ENCODE assay signal across 14 cellular contexts in the genomic region with DNA sequence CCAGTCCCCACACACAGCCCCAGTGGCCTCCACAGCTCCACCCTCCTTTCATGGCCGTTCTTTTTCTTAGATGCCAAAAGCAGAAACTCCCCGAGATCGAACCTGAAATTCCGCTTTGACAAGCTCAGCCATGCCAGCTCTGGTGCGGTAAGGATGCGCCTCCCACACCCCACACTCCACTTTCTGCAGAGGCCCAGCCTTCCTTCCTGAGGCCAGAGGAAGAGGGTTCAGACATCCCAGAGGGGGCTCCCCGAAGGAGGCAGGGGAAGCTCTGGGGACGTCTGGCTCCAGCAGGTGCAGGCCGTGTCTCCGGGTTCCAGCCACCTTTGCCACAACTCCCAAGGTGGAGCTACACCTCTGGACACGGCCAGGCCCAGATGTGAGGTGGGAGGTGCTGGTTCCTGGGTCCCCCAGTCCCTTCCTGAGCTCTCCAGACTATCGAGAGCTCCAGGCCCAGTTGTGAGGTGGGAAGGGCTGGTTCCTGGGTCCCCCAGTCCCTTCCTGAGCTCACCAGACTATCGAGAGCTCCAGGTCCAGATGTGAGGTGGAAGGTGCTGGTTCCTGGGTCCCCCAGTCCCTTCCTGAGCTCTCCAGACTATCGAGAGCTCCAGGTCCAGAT. TPM values are rescaled to one million over a fixed set of nuclear protein-coding genes. Genes with fewer than 3 reads are reported as not detected.
A peak's percentile ranks its signal among the peaks of the same experiment; 100 is the strongest.
DNase-seq lines count a peak whose midpoint lies in the region; ATAC-seq and TF ChIP-seq lines count a peak whose summit lies in the region.
"Not testable (repeated sequence)": the region's sequence is repeated elsewhere in the genome, so short reads cannot be mapped to it uniquely, and the experiment has no call there.
"Had no signal": no experiment of that assay in that cellular context is flagged by ENCODE, and none has a peak within 500 bp of the region (broad histone marks: within the 10 kb centered on the region; RNA-seq: fewer than 3 reads in every experiment).

No MANE protein-coding gene starts in this region.

- H3K27me3 ChIP-seq in BLaER1 treated with 17β-estradiol and CSF1 and Interleukin-3, amounts not matched to agents 10 nM and 100 nM; RWPE2 (ENCODE audit: insufficient read depth, poor library complexity, severe bottlenecking); right atrium auricular region; tibial artery: not testable (repeated sequence)

- not testable (repeated sequence) for H3K27ac Mint-ChIP-seq in chondrocyte (ENCODE audit: unreplicated experiment)
- peak overlapping the region; percentile 12 for H3K27ac Mint-ChIP-seq in mesothelial cell of epicardium

- H3K9me3 Mint-ChIP-seq in chondrocyte (ENCODE audit: low read depth); mesothelial cell of epicardium: not testable (repeated sequence)

- not testable (repeated sequence) for H3K4me3 Mint-ChIP-seq in chondrocyte (ENCODE audit: unreplicated experiment); mesothelial cell of epicardium

- peak overlapping the region in 8 of 11 experiments; percentile 17 to 67 (median 40); a peak in 11 of 22 replicates for H3K27ac ChIP-seq in BLaER1 treated with 17β-estradiol and CSF1 and Interleukin-3, amounts not matched to agents 10 nM and 100 nM
- H3K27ac ChIP-seq in RWPE2 (ENCODE audit: poor library complexity, severe bottlenecking) (peak overlapping the region; percentile 38), epithelial cell of prostate (peak overlapping the region; percentile 43), right atrium auricular region (peak overlapping the region; percentile 62 to 76)
- H3K27ac ChIP-seq in tibial artery, result not testable (repeated sequence)

- peaks cover 25 to 47% (median 40%) of the 10 kb centered on the region in 10 experiments for H3K4me1 ChIP-seq in BLaER1 treated with 17β-estradiol and CSF1 and Interleukin-3, amounts not matched to agents 10 nM and 100 nM
- H3K4me1 ChIP-seq in RWPE2 (ENCODE audit: insufficient read depth, poor library complexity, severe bottlenecking) (peaks cover 10% of the 10 kb centered on the region), right atrium auricular region (peaks cover 0 to 27% of the 10 kb centered on the region in 2 donors)
- H3K4me1 ChIP-seq in tibial artery, result not testable (repeated sequence)

- H3K9ac ChIP-seq in BLaER1 treated with 17β-estradiol and CSF1 and Interleukin-3, amounts not matched to agents 10 nM and 100 nM, result peak overlapping the region in 5 of 11 experiments; percentile 10 to 52 (median 31); a peak in 5 of 22 replicates

- H4K20me1 ChIP-seq in BLaER1 treated with 17β-estradiol and CSF1 and Interleukin-3, amounts not matched to agents 10 nM and 100 nM, result peaks cover 0 to 12% (median 0%) of the 10 kb centered on the region in 11 experiments; a peak in 6 of 22 replicates

- ATAC-seq in RWPE2 (ENCODE audit: low read depth); sciatic nerve: not testable (repeated sequence)

- peaks cover 23 to 91% (median 68%) of the 10 kb centered on the region in 11 experiments for H3K36me3 ChIP-seq in BLaER1 treated with 17β-estradiol and CSF1 and Interleukin-3, amounts not matched to agents 10 nM and 100 nM
- H3K36me3 ChIP-seq in RWPE2 (ENCODE audit: low read depth), result peaks cover 28% of the 10 kb centered on the region
- H3K36me3 ChIP-seq in right atrium auricular region, result peaks cover 12% of the 10 kb centered on the region
- peaks cover 0 to 37% (median 3%) of the 10 kb centered on the region in 3 donors for H3K36me3 ChIP-seq in tibial artery

- H3K4me1 Mint-ChIP-seq in chondrocyte (ENCODE audit: low read depth); mesothelial cell of epicardium: not testable (repeated sequence)

- H3K4me3 ChIP-seq in BLaER1 treated with 17β-estradiol and CSF1 and Interleukin-3, amounts not matched to agents 10 nM and 100 nM; RWPE2 (ENCODE audit: severe bottlenecking); right atrium auricular region; tibial artery: not testable (repeated sequence)

- not testable (repeated sequence) for TF ChIP-seq CTCF in RWPE2 (IDR thresholded peaks at IDR 0.05; ENCODE audit: poor library complexity, severe bottlenecking); chondrocyte (IDR thresholded peaks at IDR 0.05); right atrium auricular region (IDR thresholded peaks at IDR 0.05); mesothelial cell of epicardium (IDR thresholded peaks at IDR 0.05; ENCODE audit: unreplicated experiment); tibial artery (IDR thresholded peaks at IDR 0.05)

- not testable (repeated sequence) for H3K36me3 Mint-ChIP-seq in chondrocyte (ENCODE audit: low read depth); mesothelial cell of epicardium

- H3K4me2 ChIP-seq in BLaER1 treated with 17β-estradiol and CSF1 and Interleukin-3, amounts not matched to agents 10 nM and 100 nM, result peak overlapping the region; percentile 19 to 84 (median 47); a peak in 20 of 22 replicates

- H3K9me3 ChIP-seq in BLaER1 treated with 17β-estradiol and CSF1 and Interleukin-3, amounts not matched to agents 10 nM and 100 nM (replicated peaks in 1 of 11); RWPE2 (ENCODE audit: severe bottlenecking); right atrium auricular region; tibial artery: not testable (repeated sequence)

- intact Hi-C loops in sciatic nerve (cut with DNase I); tibial artery (cut with DNase I; ENCODE audit: low total_unique reads): not testable (repeated sequence)

- H3K27me3 Mint-ChIP-seq in chondrocyte (ENCODE audit: low read depth); mesothelial cell of epicardium (ENCODE audit: low read depth): not testable (repeated sequence)

- peak; percentile 36 for DNase-seq in RWPE2 (ENCODE audit: low spot score)
- peak; percentile 49 for DNase-seq in chondrocyte (ENCODE audit: low spot score)
- DNase-seq in epithelial cell of prostate (ENCODE audit: low read depth, low spot score); right atrium auricular region (ENCODE audit: low spot score); mesothelial cell of epicardium (ENCODE audit: low spot score in 2 of 2, unreplicated experiment in 2 of 2): not testable (repeated sequence)
- peak; percentile 31 for DNase-seq in sciatic nerve (ENCODE audit: low spot score)
- DNase-seq in tibial artery, result peak; percentile 7 to 50

RNA-seq across cellular contexts. Expression of a gene that starts 32.4 kb away (rescaled TPM):
- not detected in 3 replicates for total RNA-seq in chondrocyte
- total RNA-seq in right atrium auricular region, result not detected
- total RNA-seq in mesothelial cell of epicardium, result not detected in 3 replicates
- total RNA-seq in sciatic nerve, result not detected
- total RNA-seq: A172; Calu3; CD8-positive, alpha-beta T cell; GM12878; H9; NCI-H460 had no signal
